Comparison of ENCODE assay signal across 19 cellular contexts in the genomic region with DNA sequence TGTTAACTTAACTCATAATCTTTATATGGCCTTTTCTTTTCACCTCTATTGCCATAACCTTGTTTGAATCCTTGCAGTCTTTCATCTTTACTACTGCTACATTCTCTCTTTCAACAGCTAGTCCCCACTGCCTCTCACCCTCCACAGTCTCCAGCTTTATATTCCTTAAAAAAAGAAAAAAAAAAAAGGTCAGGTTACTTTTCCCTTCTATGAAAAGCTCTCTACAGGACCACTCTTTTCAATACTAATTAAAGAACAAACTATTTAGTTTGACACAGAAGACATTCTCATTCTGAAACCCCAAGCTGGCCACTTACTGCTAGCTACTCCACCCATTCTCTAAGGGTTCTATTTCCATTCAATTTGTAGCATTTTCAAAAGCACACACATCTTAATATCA. TPM values are rescaled to one million over a fixed set of nuclear protein-coding genes. Genes with fewer than 3 reads are reported as not detected.
DNase-seq lines count a peak whose midpoint lies in the region; ATAC-seq and TF ChIP-seq lines count a peak whose summit lies in the region.
"Had no signal": no experiment of that assay in that cellular context is flagged by ENCODE, and none has a peak within 500 bp of the region (broad histone marks: within the 10 kb centered on the region; RNA-seq: fewer than 3 reads in every experiment).

No MANE protein-coding gene starts in this region.

- DNase-seq in GM23338 (ENCODE audit: low spot score) (no peak), NCI-H69 (lab: John Stamatoyannopoulos, UW) (peak; percentile 68), endodermal cell (no peak), Karpas-422 (no peak)
- DNase-seq: AML-193; Caco-2; CD4-positive, alpha-beta T cell; HFFc6 had no signal

- no peaks in the 10 kb centered on the region for H3F3A ChIP-seq in GM23338 (replicated peaks; ENCODE audit: low read depth)

- peaks cover under 1% of the 10 kb centered on the region; the same call in 1 of the 2 replicates for H3K79me2 ChIP-seq in GM23338 (replicated peaks; ENCODE audit: insufficient read depth)
- no peaks in the 10 kb centered on the region for H3K79me2 ChIP-seq in Karpas-422 (ENCODE audit: low read length)

- H3K4me2 ChIP-seq in GM23338, result 0 out of 2 replicates have a peak overlapping the region, but pooled peaks have one; percentile 16
- H3K4me2 ChIP-seq in Karpas-422 (ENCODE audit: low read depth, low read length, poor library complexity, severe bottlenecking), result no peak overlapping the region
- H3K4me2 ChIP-seq: A549 had no signal

- H3K36me3 ChIP-seq in GM23338 (ENCODE audit: insufficient read depth) (no peaks in the 10 kb centered on the region), endodermal cell (ENCODE audit: control insufficient read depth, insufficient read depth, low read length) (no peaks in the 10 kb centered on the region), neuron (ENCODE audit: insufficient read depth, low read length) (no peaks in the 10 kb centered on the region), Karpas-422 (ENCODE audit: insufficient read depth, low read length) (no peaks in the 10 kb centered on the region)

- 0 out of 2 replicates have a peak overlapping the region, but pooled peaks have one; percentile 2 for H3K4me3 ChIP-seq in GM23338
- H3K4me3 ChIP-seq in endodermal cell (ENCODE audit: low read length), result no peak overlapping the region
- H3K4me3 ChIP-seq in neuron (ENCODE audit: low read length), result no peak overlapping the region
- H3K4me3 ChIP-seq in Karpas-422 (ENCODE audit: low read length), result no peak overlapping the region
- H3K4me3 ChIP-seq: A549 had no signal

- H4K20me1 ChIP-seq in GM23338 (replicated peaks; ENCODE audit: insufficient read depth) (no peaks in the 10 kb centered on the region), Karpas-422 (ENCODE audit: insufficient read depth, low read depth, low read length) (no peaks in the 10 kb centered on the region)

- H3K27ac ChIP-seq in GM23338 (ENCODE audit: low read depth) (no peak overlapping the region), endodermal cell (ENCODE audit: low read depth, low read length) (peak overlapping the region; percentile 25), Karpas-422 (ENCODE audit: low read length) (no peak overlapping the region)
- H3K27ac ChIP-seq: 22Rv1, A549, C4-2B, HL-60 had no signal

- H3K27me3 Mint-ChIP-seq in GM23338 (ENCODE audit: insufficient read depth, low read depth, poor library complexity) (peaks cover 1% of the 10 kb centered on the region), endodermal cell (ENCODE audit: insufficient read depth) (no peaks in the 10 kb centered on the region)
- H3K27me3 Mint-ChIP-seq: CD4-positive, alpha-beta T cell had no signal

- peak overlapping the region; percentile 28; the same call in 1 of the 3 replicates for H3K4me3 Mint-ChIP-seq in GM23338
- H3K4me3 Mint-ChIP-seq in endodermal cell, result no peak overlapping the region
- H3K4me3 Mint-ChIP-seq: CD4-positive, alpha-beta T cell; HFFc6 had no signal

- no peaks in the 10 kb centered on the region; the same call in 2 of the 3 replicates for H3K9me3 Mint-ChIP-seq in GM23338
- H3K9me3 Mint-ChIP-seq in endodermal cell, result no peaks in the 10 kb centered on the region
- H3K9me3 Mint-ChIP-seq: CD4-positive, alpha-beta T cell; HFFc6 had no signal

- TF ChIP-seq CTCF in GM23338 (conservative IDR thresholded peaks at IDR 0.05; ENCODE audit: low read depth in 2 of 2) (no peak), endodermal cell (conservative IDR thresholded peaks at IDR 0.05) (no peak)

- peaks cover 53% of the 10 kb centered on the region for H3K4me1 Mint-ChIP-seq in GM23338
- H3K4me1 Mint-ChIP-seq in endodermal cell, result peaks cover 12% of the 10 kb centered on the region

- H3K9ac ChIP-seq in endodermal cell (ENCODE audit: extremely low read depth, low read length, poor library complexity, severe bottlenecking) (no peak overlapping the region), Karpas-422 (ENCODE audit: low read length) (no peak overlapping the region)

- ATAC-seq in GM23338 (peak; percentile 89), GM18907 (IDR thresholded peaks at IDR 0.05; ENCODE audit: unreplicated experiment) (no peak), GM21526 (IDR thresholded peaks at IDR 0.05; ENCODE audit: low FRiP score, unreplicated experiment) (no peak)
- ATAC-seq: A549, HCT116 had no signal

- no peaks in the 10 kb centered on the region for H3K9me2 ChIP-seq in GM23338 (ENCODE audit: insufficient read depth)
- no peaks in the 10 kb centered on the region for H3K9me2 ChIP-seq in Karpas-422 (replicated peaks; ENCODE audit: insufficient read depth, low read length)

- H3K36me3 Mint-ChIP-seq in GM23338 (ENCODE audit: low read depth) (no peaks in the 10 kb centered on the region), endodermal cell (ENCODE audit: low read depth) (no peaks in the 10 kb centered on the region)

- H3K27me3 ChIP-seq in GM23338 (ENCODE audit: insufficient read depth) (no peaks in the 10 kb centered on the region), endodermal cell (ENCODE audit: control insufficient read depth, insufficient read depth, low read length, poor library complexity, severe bottlenecking) (no peaks in the 10 kb centered on the region), neuron (ENCODE audit: insufficient read depth, low read length) (no peaks in the 10 kb centered on the region), Karpas-422 (ENCODE audit: low read length) (no peaks in the 10 kb centered on the region)

- peak overlapping the region; percentile 45; the same call in 1 of the 2 replicates for H3K27ac Mint-ChIP-seq in GM23338
- H3K27ac Mint-ChIP-seq in endodermal cell, result no peak overlapping the region
- H3K27ac Mint-ChIP-seq: CD4-positive, alpha-beta T cell; HFFc6 had no signal

- H2AFZ ChIP-seq in GM23338 (no peak overlapping the region), neuron (ENCODE audit: low read depth, low read length) (peak overlapping the region; percentile 19), Karpas-422 (ENCODE audit: low read length) (no peak overlapping the region)

- H3K9me3 ChIP-seq in endodermal cell (ENCODE audit: control insufficient read depth, low read length) (no peaks in the 10 kb centered on the region), neuron (ENCODE audit: low read length) (no peaks in the 10 kb centered on the region), Karpas-422 (ENCODE audit: low read length) (peaks cover 4% of the 10 kb centered on the region; the same call in 1 of the 2 replicates)
- H3K9me3 ChIP-seq: A549, Caco-2 had no signal

- H3K4me1 ChIP-seq in GM23338 (ENCODE audit: insufficient read depth) (peaks cover 42% of the 10 kb centered on the region), endodermal cell (ENCODE audit: control insufficient read depth, insufficient read depth, low read length) (no peaks in the 10 kb centered on the region), neuron (ENCODE audit: insufficient read depth, low read length) (no peaks in the 10 kb centered on the region), Karpas-422 (ENCODE audit: low read length) (no peaks in the 10 kb centered on the region)
- H3K4me1 ChIP-seq: A549, Caco-2 had no signal

TF ChIP-seq in GM23338, 12 proteins besides CTCF, POLR2A, EP300 and RAD21 (continues in another document):
- TF ChIP-seq, protein P1, sequence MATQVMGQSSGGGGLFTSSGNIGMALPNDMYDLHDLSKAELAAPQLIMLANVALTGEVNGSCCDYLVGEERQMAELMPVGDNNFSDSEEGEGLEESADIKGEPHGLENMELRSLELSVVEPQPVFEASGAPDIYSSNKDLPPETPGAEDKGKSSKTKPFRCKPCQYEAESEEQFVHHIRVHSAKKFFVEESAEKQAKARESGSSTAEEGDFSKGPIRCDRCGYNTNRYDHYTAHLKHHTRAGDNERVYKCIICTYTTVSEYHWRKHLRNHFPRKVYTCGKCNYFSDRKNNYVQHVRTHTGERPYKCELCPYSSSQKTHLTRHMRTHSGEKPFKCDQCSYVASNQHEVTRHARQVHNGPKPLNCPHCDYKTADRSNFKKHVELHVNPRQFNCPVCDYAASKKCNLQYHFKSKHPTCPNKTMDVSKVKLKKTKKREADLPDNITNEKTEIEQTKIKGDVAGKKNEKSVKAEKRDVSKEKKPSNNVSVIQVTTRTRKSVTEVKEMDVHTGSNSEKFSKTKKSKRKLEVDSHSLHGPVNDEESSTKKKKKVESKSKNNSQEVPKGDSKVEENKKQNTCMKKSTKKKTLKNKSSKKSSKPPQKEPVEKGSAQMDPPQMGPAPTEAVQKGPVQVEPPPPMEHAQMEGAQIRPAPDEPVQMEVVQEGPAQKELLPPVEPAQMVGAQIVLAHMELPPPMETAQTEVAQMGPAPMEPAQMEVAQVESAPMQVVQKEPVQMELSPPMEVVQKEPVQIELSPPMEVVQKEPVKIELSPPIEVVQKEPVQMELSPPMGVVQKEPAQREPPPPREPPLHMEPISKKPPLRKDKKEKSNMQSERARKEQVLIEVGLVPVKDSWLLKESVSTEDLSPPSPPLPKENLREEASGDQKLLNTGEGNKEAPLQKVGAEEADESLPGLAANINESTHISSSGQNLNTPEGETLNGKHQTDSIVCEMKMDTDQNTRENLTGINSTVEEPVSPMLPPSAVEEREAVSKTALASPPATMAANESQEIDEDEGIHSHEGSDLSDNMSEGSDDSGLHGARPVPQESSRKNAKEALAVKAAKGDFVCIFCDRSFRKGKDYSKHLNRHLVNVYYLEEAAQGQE (IDR thresholded peaks at IDR 0.05; ENCODE audit: unreplicated experiment), result no peak

RNA-seq across cellular contexts. Expression of a gene that starts 25.6 kb away (rescaled TPM):
- total RNA-seq in GM23338 (2014; rRNA removed; shearing (Covaris generic)), result 13.3 and 16.4 TPM in 2 replicates
- polyA plus RNA-seq in GM23338 (2016; fragmentation: Nextera tagmentation; extraction: Ambion mirVana), result 31.5 and 47.5 TPM in 2 replicates
- total RNA-seq in endodermal cell, result 10 to 100 TPM; 24.1 to 29.8 TPM
- polyA plus RNA-seq in endodermal cell (2013, experiment 1 of 2), result 8.7 TPM
- polyA plus RNA-seq in endodermal cell (2013, experiment 2 of 2), result 8.2 TPM
- not detected in 2 replicates for total RNA-seq in Karpas-422 (2014; rRNA removed; shearing (Covaris generic); ENCODE audit: low replicate concordance)
- total RNA-seq: Caco-2, H4, HFFc6, HT1080 had no signal
- polyA plus RNA-seq: BJ had no signal

Comparison
In these comparisons a context has a peak if more than half of its experiments do, and no peak if none do; other contexts are left out.
1. RNA of a gene that starts 25.6 kb away (total RNA-seq): 24.1 to 29.8 TPM in endodermal cell and 13.3 to 16.4 TPM in GM23338; not detected in Karpas-422; every median in the first group is over 10 times any median in the second.